ENCODE assay signal across 22 cellular contexts in genomic region chr1:49465486-49466185, GRCh38.
DNase-seq lines count a peak whose midpoint lies in the region; ATAC-seq lines count a peak whose summit lies in the region.
"Had no signal": no experiment of that assay in that cellular context is flagged by ENCODE, and none has a peak within 500 bp of the region (broad histone marks: within the 10 kb centered on the region; RNA-seq: fewer than 3 reads in every experiment).

No MANE protein-coding gene starts in this region.

- DNase-seq in A172 (ENCODE audit: low spot score) = peak; percentile 2
- DNase-seq in NCI-H526 (lab: John Stamatoyannopoulos, UW) = peak; percentile 18 to 26
- DNase-seq in astrocyte of the hippocampus (ENCODE audit: low read depth, low spot score) = peak; percentile 76
- DNase-seq in kidney glomerular epithelial cell (lab: John Stamatoyannopoulos, UW) = peak; percentile 11
- no peak for DNase-seq in hippocampal formation (lab: John Stamatoyannopoulos, UW)
- DNase-seq: AML-193; CD4-positive, alpha-beta T cell; Kasumi-1; MG63; NCI-H1105 treated with DMSO at 0.1 percent for 48 hours; NCI-H146; NCI-H1930; NCI-H2107; NCI-H226; NCI-H510A; NCI-H774; PC-9; Right ventricle myocardium superior had no signal

- ATAC-seq in GM19452 (IDR thresholded peaks at IDR 0.05; ENCODE audit: unreplicated experiment) (no peak), HG02970 (IDR thresholded peaks at IDR 0.05; ENCODE audit: low FRiP score, unreplicated experiment) (no peak)
- ATAC-seq: A549, K562 had no signal

Comparison
In these comparisons a context has a peak if more than half of its experiments do, and no peak if none do; other contexts are left out.
1. DNase-seq: peak in A172 (single experiment), NCI-H526 (2 of 2), astrocyte of the hippocampus (single experiment) and kidney glomerular epithelial cell (single experiment); none in hippocampal formation (0 of 2).